ENCODE assay signal across 15 cellular contexts in genomic region chr2:199982444-199982843, GRCh38.
"Had no signal": no experiment of that assay in that cellular context is flagged by ENCODE, and none has a peak within 500 bp of the region (broad histone marks: within the 10 kb centered on the region; RNA-seq: fewer than 3 reads in every experiment).

No MANE protein-coding gene starts in this region.

- H3K9ac ChIP-seq: parathyroid adenoma had no signal

- H3K27me3 Mint-ChIP-seq: activated naive CD8-positive, alpha-beta T cell treated with anti-CD3 and anti-CD28 coated beads for 36 hours had no signal

- H3K27ac ChIP-seq: dorsolateral prefrontal cortex, parathyroid adenoma, thoracic aorta had no signal

- H3K9me3 Mint-ChIP-seq: activated naive CD8-positive, alpha-beta T cell treated with anti-CD3 and anti-CD28 coated beads for 36 hours; memory B cell; stimulated activated memory B cell treated with anti-CD40 and anti-IgM and Interleukin-4, amounts not matched to agents 10 μg/mL and 1 μg/mL and 100 μg/mL, for 72 hours had no signal

- DNase-seq: activated CD4-positive, alpha-beta T cell treated with anti-CD3 and anti-CD28 coated beads for 1 hour; activated gamma-delta T cell treated with Interleukin-2 at 50 U/mL for 16 hours; activated naive CD8-positive, alpha-beta T cell treated with anti-CD3 and anti-CD28 coated beads for 36 hours; amniotic stem cell; dorsolateral prefrontal cortex; head of caudate nucleus; left ventricle myocardium superior; naive thymus-derived CD8-positive, alpha-beta T cell; stimulated activated CD4-positive, alpha-beta T cell treated with anti-CD3 and anti-CD28 coated beads, Interleukin-4, amount 100 ng/mL, for 4 hours; T-helper 1 cell had no signal

- H3K27me3 ChIP-seq: dorsolateral prefrontal cortex had no signal

- H3K4me3 ChIP-seq: dorsolateral prefrontal cortex, thoracic aorta had no signal

- H3K27ac Mint-ChIP-seq: activated naive CD8-positive, alpha-beta T cell treated with anti-CD3 and anti-CD28 coated beads for 36 hours; memory B cell; stimulated activated memory B cell treated with anti-CD40 and anti-IgM and Interleukin-4, amounts not matched to agents 10 μg/mL and 1 μg/mL and 100 μg/mL, for 72 hours had no signal

- H3K4me3 Mint-ChIP-seq: activated naive CD8-positive, alpha-beta T cell treated with anti-CD3 and anti-CD28 coated beads for 36 hours; memory B cell; naive thymus-derived CD8-positive, alpha-beta T cell; stimulated activated memory B cell treated with anti-CD40 and anti-IgM and Interleukin-4, amounts not matched to agents 10 μg/mL and 1 μg/mL and 100 μg/mL, for 72 hours had no signal

- H3K36me3 Mint-ChIP-seq: activated naive CD8-positive, alpha-beta T cell treated with anti-CD3 and anti-CD28 coated beads for 36 hours; memory B cell had no signal

- ATAC-seq: left ventricle myocardium superior; naive thymus-derived CD8-positive, alpha-beta T cell; sciatic nerve; stimulated activated memory B cell treated with anti-CD40 and anti-IgM and Interleukin-4, amounts not matched to agents 10 μg/mL and 1 μg/mL and 100 μg/mL, for 72 hours had no signal

- H3K36me3 ChIP-seq: thoracic aorta had no signal

- H3K9me3 ChIP-seq: thoracic aorta had no signal
